Comparison of ENCODE assay signal across 2 cellular contexts in the genomic region with DNA sequence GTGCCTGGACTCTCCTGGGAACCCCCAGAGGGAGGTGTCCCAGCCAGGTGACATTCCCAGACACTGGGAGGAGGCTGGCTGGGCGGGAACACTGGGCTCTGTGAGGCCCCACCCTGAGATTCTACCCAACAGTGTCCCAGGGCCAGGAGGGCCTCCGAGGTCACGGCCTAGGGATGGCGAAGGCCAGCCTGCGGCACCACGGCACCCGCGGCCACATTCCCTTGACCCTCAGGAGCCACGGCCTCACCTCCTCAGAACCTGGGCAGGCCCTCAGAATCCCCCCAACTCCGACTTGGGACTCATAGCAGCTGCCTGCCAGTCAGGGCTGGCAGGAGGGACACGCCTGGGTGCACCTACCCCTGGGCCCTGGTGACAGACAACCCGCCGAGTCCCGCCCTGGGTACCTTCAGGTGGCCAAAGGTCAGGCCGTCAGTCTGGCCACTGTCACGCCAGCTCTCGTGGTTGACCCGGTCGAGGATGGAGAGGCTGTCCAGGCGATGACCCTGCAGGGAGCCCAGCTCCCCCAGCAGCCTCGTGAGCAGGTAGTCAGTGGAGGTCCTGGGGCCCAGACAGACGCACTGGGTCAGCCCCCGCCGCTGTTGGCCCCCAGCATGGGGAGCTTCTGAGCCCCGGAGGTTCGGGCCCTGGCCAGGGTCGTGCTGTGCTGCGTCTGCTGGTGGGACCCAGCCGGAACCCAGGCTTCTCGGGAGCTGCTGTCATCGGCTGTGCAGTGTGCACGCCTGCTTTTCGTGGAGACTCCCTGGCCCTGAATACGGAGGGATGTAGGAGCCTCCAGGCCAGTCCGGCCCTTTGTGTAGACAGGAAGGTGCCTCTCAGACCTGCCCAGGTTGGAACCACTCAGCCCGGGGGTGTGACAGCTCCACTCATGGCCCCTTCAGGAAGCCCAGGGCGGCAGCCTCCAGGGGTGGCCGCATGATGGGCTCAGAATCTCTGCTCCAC.
TF ChIP-seq lines count a peak whose summit lies in the region.

No MANE protein-coding gene starts in this region.

TF ChIP-seq in HEK293, 187 proteins besides CTCF, POLR2A, EP300 and RAD21:
- TF ChIP-seq KLF1 (tag by site-specific recombination; IDR thresholded peaks at IDR 0.05) (peak; percentile 70), ZNF521 (tag by site-specific recombination; IDR thresholded peaks at IDR 0.05) (no peak)

TF ChIP-seq in GM23338, 12 proteins besides CTCF, POLR2A, EP300 and RAD21:
- TF ChIP-seq EZH2 (IDR thresholded peaks at IDR 0.05; ENCODE audit: low read depth, unreplicated experiment) = no peak
- no peak for TF ChIP-seq REST (IDR thresholded peaks at IDR 0.05; ENCODE audit: unreplicated experiment)
- TF ChIP-seq JUNB (IDR thresholded peaks at IDR 0.05; ENCODE audit: unreplicated experiment) = no peak
- no peak for TF ChIP-seq ZNF331 (CRISPR knock-in tag; IDR thresholded peaks at IDR 0.05; ENCODE audit: low read depth)
- no peak for TF ChIP-seq STAT1 (IDR thresholded peaks at IDR 0.05; ENCODE audit: unreplicated experiment)
- TF ChIP-seq CREB1 (CRISPR knock-in tag; IDR thresholded peaks at IDR 0.05; ENCODE audit: low read depth) = no peak
- no peak for TF ChIP-seq EZH2phosphoT487 (IDR thresholded peaks at IDR 0.05; ENCODE audit: unreplicated experiment)
- no peak for TF ChIP-seq POLR2AphosphoS5 (IDR thresholded peaks at IDR 0.05; ENCODE audit: low read depth)
- no peak for TF ChIP-seq NANOG (IDR thresholded peaks at IDR 0.05; ENCODE audit: borderline replicate concordance)
- no peak for TF ChIP-seq ETS1 (IDR thresholded peaks at IDR 0.05)
- no peak for TF ChIP-seq ZNF114 (CRISPR knock-in tag; IDR thresholded peaks at IDR 0.05)
- TF ChIP-seq, protein P1, sequence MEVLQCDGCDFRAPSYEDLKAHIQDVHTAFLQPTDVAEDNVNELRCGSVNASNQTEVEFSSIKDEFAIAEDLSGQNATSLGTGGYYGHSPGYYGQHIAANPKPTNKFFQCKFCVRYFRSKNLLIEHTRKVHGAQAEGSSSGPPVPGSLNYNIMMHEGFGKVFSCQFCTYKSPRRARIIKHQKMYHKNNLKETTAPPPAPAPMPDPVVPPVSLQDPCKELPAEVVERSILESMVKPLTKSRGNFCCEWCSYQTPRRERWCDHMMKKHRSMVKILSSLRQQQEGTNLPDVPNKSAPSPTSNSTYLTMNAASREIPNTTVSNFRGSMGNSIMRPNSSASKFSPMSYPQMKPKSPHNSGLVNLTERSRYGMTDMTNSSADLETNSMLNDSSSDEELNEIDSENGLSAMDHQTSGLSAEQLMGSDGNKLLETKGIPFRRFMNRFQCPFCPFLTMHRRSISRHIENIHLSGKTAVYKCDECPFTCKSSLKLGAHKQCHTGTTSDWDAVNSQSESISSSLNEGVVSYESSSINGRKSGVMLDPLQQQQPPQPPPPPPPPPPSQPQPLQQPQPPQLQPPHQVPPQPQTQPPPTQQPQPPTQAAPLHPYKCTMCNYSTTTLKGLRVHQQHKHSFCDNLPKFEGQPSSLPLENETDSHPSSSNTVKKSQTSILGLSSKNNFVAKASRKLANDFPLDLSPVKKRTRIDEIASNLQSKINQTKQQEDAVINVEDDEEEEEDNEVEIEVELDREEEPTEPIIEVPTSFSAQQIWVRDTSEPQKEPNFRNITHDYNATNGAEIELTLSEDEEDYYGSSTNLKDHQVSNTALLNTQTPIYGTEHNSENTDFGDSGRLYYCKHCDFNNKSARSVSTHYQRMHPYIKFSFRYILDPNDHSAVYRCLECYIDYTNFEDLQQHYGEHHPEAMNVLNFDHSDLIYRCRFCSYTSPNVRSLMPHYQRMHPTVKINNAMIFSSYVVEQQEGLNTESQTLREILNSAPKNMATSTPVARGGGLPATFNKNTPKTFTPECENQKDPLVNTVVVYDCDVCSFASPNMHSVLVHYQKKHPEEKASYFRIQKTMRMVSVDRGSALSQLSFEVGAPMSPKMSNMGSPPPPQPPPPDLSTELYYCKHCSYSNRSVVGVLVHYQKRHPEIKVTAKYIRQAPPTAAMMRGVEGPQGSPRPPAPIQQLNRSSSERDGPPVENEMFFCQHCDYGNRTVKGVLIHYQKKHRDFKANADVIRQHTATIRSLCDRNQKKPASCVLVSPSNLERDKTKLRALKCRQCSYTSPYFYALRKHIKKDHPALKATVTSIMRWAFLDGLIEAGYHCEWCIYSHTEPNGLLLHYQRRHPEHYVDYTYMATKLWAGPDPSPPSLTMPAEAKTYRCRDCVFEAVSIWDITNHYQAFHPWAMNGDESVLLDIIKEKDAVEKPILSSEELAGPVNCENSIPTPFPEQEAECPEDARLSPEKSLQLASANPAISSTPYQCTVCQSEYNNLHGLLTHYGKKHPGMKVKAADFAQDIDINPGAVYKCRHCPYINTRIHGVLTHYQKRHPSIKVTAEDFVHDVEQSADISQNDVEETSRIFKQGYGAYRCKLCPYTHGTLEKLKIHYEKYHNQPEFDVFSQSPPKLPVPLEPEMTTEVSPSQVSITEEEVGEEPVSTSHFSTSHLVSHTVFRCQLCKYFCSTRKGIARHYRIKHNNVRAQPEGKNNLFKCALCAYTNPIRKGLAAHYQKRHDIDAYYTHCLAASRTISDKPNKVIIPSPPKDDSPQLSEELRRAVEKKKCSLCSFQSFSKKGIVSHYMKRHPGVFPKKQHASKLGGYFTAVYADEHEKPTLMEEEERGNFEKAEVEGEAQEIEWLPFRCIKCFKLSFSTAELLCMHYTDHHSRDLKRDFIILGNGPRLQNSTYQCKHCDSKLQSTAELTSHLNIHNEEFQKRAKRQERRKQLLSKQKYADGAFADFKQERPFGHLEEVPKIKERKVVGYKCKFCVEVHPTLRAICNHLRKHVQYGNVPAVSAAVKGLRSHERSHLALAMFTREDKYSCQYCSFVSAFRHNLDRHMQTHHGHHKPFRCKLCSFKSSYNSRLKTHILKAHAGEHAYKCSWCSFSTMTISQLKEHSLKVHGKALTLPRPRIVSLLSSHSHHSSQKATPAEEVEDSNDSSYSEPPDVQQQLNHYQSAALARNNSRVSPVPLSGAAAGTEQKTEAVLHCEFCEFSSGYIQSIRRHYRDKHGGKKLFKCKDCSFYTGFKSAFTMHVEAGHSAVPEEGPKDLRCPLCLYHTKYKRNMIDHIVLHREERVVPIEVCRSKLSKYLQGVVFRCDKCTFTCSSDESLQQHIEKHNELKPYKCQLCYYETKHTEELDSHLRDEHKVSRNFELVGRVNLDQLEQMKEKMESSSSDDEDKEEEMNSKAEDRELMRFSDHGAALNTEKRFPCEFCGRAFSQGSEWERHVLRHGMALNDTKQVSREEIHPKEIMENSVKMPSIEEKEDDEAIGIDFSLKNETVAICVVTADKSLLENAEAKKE (CRISPR knock-in tag; IDR thresholded peaks at IDR 0.05) = no peak
